Comparison of ENCODE assay signal across 23 cellular contexts in the genomic region with DNA sequence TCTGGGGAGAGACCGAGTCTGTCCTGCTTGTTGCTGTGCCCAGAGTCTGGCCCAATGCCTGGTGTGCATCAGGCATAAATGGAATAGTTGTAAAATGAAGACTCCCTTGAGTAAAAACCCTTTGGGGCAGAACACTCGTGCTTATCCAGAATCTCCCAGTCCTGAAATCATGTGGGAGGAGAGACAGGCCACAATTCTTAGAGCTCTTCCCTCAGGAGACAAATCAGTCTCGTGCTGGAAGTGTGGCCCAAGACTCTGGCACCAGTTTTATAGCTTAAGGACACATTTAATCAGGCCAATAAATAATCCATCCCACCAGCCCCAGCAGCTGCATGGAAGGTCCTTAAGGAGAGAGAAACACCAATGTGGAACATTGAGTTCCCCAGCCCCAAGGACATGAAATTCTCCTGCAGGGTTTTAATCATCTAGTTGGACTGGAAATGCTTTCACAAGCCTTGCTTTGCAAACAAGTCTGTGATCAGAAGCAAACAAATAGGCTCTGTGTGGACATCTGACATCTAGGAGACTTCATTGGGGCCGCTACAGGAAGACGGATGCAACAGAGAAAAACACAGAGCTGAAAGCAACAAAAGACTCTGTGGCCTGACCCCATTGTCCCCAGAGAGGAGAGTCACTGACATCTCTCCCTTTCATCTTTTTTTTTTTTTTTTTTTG.
DNase-seq lines count a peak whose midpoint lies in the region; ATAC-seq and TF ChIP-seq lines count a peak whose summit lies in the region.
"Had no signal": no experiment of that assay in that cellular context is flagged by ENCODE, and none has a peak within 500 bp of the region (broad histone marks: within the 10 kb centered on the region; RNA-seq: fewer than 3 reads in every experiment).

No MANE protein-coding gene starts in this region.

- H3K27ac Mint-ChIP-seq in effector memory CD8-positive, alpha-beta T cell: no peak overlapping the region
- H3K27ac Mint-ChIP-seq: activated CD4-positive, alpha-beta T cell treated with anti-CD3 and anti-CD28 coated beads, Interleukin-2, amount 10 ng/mL, durations not matched to agents 24 days and 14 days; activated T-cell treated with anti-CD3 and anti-CD28 coated beads, Interleukin-2, amount 50 U/mL, for 24 hours; natural killer cell treated with Interleukin-12 subunit alpha and Interleukin-12 subunit beta and Interleukin-15 and Interleukin-18, amount 100 ng/mL, for 72 hours; stimulated activated naive B cell treated with anti-CD40 and anti-IgM and Interleukin-4, amounts not matched to agents 10 μg/mL and 1 μg/mL and 100 μg/mL, for 72 hours; T-helper 17 cell had no signal

- ATAC-seq in lower lobe of right lung: peak in 1 of 2 donors; percentile 47
- no peak for ATAC-seq in effector memory CD8-positive, alpha-beta T cell (replicated peaks)
- ATAC-seq: HCT116; left lung; natural killer cell treated with Interleukin-12 subunit alpha and Interleukin-12 subunit beta and Interleukin-15 and Interleukin-18, amount 100 ng/mL, for 72 hours; stimulated activated naive B cell treated with anti-CD40 and anti-IgM and Interleukin-4, amounts not matched to agents 10 μg/mL and 1 μg/mL and 100 μg/mL, for 72 hours; T-helper 17 cell had no signal

- H3K9me3 Mint-ChIP-seq in effector memory CD8-positive, alpha-beta T cell: no peaks in the 10 kb centered on the region
- H3K9me3 Mint-ChIP-seq: activated CD4-positive, alpha-beta T cell treated with anti-CD3 and anti-CD28 coated beads, Interleukin-2, amount 10 ng/mL, durations not matched to agents 24 days and 14 days; activated T-cell treated with anti-CD3 and anti-CD28 coated beads, Interleukin-2, amount 50 U/mL, for 24 hours; natural killer cell treated with Interleukin-12 subunit alpha and Interleukin-12 subunit beta and Interleukin-15 and Interleukin-18, amount 100 ng/mL, for 72 hours; stimulated activated naive B cell treated with anti-CD40 and anti-IgM and Interleukin-4, amounts not matched to agents 10 μg/mL and 1 μg/mL and 100 μg/mL, for 72 hours had no signal

- DNase-seq in EH (ENCODE audit: low read depth) (peak; percentile 77), lower lobe of right lung (no peak), stomach (no peak), HuH-7.5 (ENCODE audit: low spot score) (no peak), NCI-H1048 (lab: John Stamatoyannopoulos, UW) (no peak), COR-L47 (lab: John Stamatoyannopoulos, UW) (no peak)
- no peak for DNase-seq in effector memory CD8-positive, alpha-beta T cell
- DNase-seq: activated CD4-positive, alpha-beta T cell treated with anti-CD3 and anti-CD28 coated beads, Interleukin-2, amount 10 ng/mL, durations not matched to agents 24 days and 14 days; activated T-cell treated with anti-CD3 and anti-CD28 coated beads, Interleukin-2, amount 50 U/mL, for 24 hours; AML-193; DND-41; heart right ventricle; Kasumi-1; left lung; NCI-H187; NCI-H526 treated with DMSO at 0.1 percent for 48 hours; stimulated activated naive B cell treated with anti-CD40 and anti-IgM and Interleukin-4, amounts not matched to agents 10 μg/mL and 1 μg/mL and 100 μg/mL, for 72 hours; T-helper 17 cell had no signal

- H3K9me3 ChIP-seq in lower lobe of right lung (no peaks in the 10 kb centered on the region), stomach (no peaks in the 10 kb centered on the region)
- H3K9me3 ChIP-seq: heart right ventricle, left lung, Peyer's patch had no signal

- H3K4me3 ChIP-seq in lower lobe of right lung: no peak overlapping the region
- no peak overlapping the region for H3K4me3 ChIP-seq in stomach
- H3K4me3 ChIP-seq: heart right ventricle, left lung, Peyer's patch had no signal

- 33 to 61% (median 58%) methylated on average over 5 of the region's 5 CpGs for WGBS in stomach, 5 donors

- H3K36me3 Mint-ChIP-seq in effector memory CD8-positive, alpha-beta T cell (ENCODE audit: insufficient read depth): no peaks in the 10 kb centered on the region
- H3K36me3 Mint-ChIP-seq: natural killer cell treated with Interleukin-12 subunit alpha and Interleukin-12 subunit beta and Interleukin-15 and Interleukin-18, amount 100 ng/mL, for 72 hours; stimulated activated naive B cell treated with anti-CD40 and anti-IgM and Interleukin-4, amounts not matched to agents 10 μg/mL and 1 μg/mL and 100 μg/mL, for 72 hours had no signal

- no peak for TF ChIP-seq POLR2A in stomach (IDR thresholded peaks at IDR 0.05)

- no peak overlapping the region for H3K4me3 Mint-ChIP-seq in effector memory CD8-positive, alpha-beta T cell
- H3K4me3 Mint-ChIP-seq: activated CD4-positive, alpha-beta T cell treated with anti-CD3 and anti-CD28 coated beads, Interleukin-2, amount 10 ng/mL, durations not matched to agents 24 days and 14 days; activated T-cell treated with anti-CD3 and anti-CD28 coated beads, Interleukin-2, amount 50 U/mL, for 24 hours; natural killer cell treated with Interleukin-12 subunit alpha and Interleukin-12 subunit beta and Interleukin-15 and Interleukin-18, amount 100 ng/mL, for 72 hours; stimulated activated naive B cell treated with anti-CD40 and anti-IgM and Interleukin-4, amounts not matched to agents 10 μg/mL and 1 μg/mL and 100 μg/mL, for 72 hours; T-helper 17 cell had no signal

- TF ChIP-seq EP300 in stomach (IDR thresholded peaks at IDR 0.05): no peak

- H3K4me1 ChIP-seq in lower lobe of right lung (no peaks in the 10 kb centered on the region), stomach (no peaks in the 10 kb centered on the region)
- H3K4me1 ChIP-seq: left lung, Peyer's patch had no signal

- TF ChIP-seq CTCF in lower lobe of right lung (IDR thresholded peaks at IDR 0.05) (no peak), stomach (IDR thresholded peaks at IDR 0.05) (no peak)

- H3K27me3 Mint-ChIP-seq in effector memory CD8-positive, alpha-beta T cell: peaks cover 22 to 29% of the 10 kb centered on the region in 2 donors
- H3K27me3 Mint-ChIP-seq: activated T-cell treated with anti-CD3 and anti-CD28 coated beads, Interleukin-2, amount 50 U/mL, for 24 hours had no signal

- no peaks in the 10 kb centered on the region for H3K4me1 Mint-ChIP-seq in effector memory CD8-positive, alpha-beta T cell (ENCODE audit: low read depth in 2 of 2)
- H3K4me1 Mint-ChIP-seq: activated CD4-positive, alpha-beta T cell treated with anti-CD3 and anti-CD28 coated beads, Interleukin-2, amount 10 ng/mL, durations not matched to agents 24 days and 14 days; stimulated activated naive B cell treated with anti-CD40 and anti-IgM and Interleukin-4, amounts not matched to agents 10 μg/mL and 1 μg/mL and 100 μg/mL, for 72 hours; T-helper 17 cell had no signal

- H3K27ac ChIP-seq in cingulate gyrus (ENCODE audit: low read depth, low read length) (peak overlapping the region; percentile 90), lower lobe of right lung (peak overlapping the region; percentile 46), stomach (peak overlapping the region; percentile 23 to 77 (median 31))
- H3K27ac ChIP-seq: heart right ventricle, HL-60, left lung had no signal

- no peaks in the 10 kb centered on the region for H3K36me3 ChIP-seq in lower lobe of right lung
- H3K36me3 ChIP-seq in stomach: no peaks in the 10 kb centered on the region
- H3K36me3 ChIP-seq: heart right ventricle, left lung, Peyer's patch had no signal

- intact Hi-C loops in lower lobe of right lung (cut with DNase I): no loop called here
- intact Hi-C loops in stomach (cut with DNase I; ENCODE audit: low total_unique reads): no loop called here

- H3K27me3 ChIP-seq in lower lobe of right lung (ENCODE audit: low read depth): no peaks in the 10 kb centered on the region
- no peaks in the 10 kb centered on the region for H3K27me3 ChIP-seq in stomach
- H3K27me3 ChIP-seq: left lung, Peyer's patch had no signal

Comparison
In these comparisons a context has a peak if more than half of its experiments do, and no peak if none do; other contexts are left out.
1. H3K27ac ChIP-seq: peak in every context shown above with its lines; median percentile 90 in cingulate gyrus; 46 in lower lobe of right lung; 31 in stomach.